In genomic region chr17:27354051-27354490, GRCh38 we compare ENCODE assay signal across 8 cellular contexts.
DNase-seq lines count a peak whose midpoint lies in the region; ATAC-seq and TF ChIP-seq lines count a peak whose summit lies in the region.

No MANE protein-coding gene starts in this region.

- H3K4me1 Mint-ChIP-seq in CD4-positive, CD25-positive, alpha-beta regulatory T cell, result peaks cover 5 to 19% (median 7%) of the 10 kb centered on the region in 4 donors
- H3K4me1 Mint-ChIP-seq in naive thymus-derived CD8-positive, alpha-beta T cell, result peaks cover 2 to 28% (median 16%) of the 10 kb centered on the region in 4 donors

- no peaks in the 10 kb centered on the region for H3K36me3 ChIP-seq in CD4-positive, CD25-positive, alpha-beta regulatory T cell (ENCODE audit: control insufficient read depth, insufficient read depth, low read length)

- peaks cover 17% of the 10 kb centered on the region for H3K4me1 ChIP-seq in CD4-positive, CD25-positive, alpha-beta regulatory T cell (ENCODE audit: control insufficient read depth, insufficient read depth, low read length, poor library complexity, severe bottlenecking)

- H3K4me3 ChIP-seq in CD4-positive, CD25-positive, alpha-beta regulatory T cell (ENCODE audit: low read depth, low read length), result peak overlapping the region; percentile 62
- H3K4me3 ChIP-seq in choroid plexus epithelial cell (ENCODE audit: low read depth, low read length), result peak overlapping the region; percentile 58

- no peaks in the 10 kb centered on the region for H3K36me3 Mint-ChIP-seq in CD4-positive, CD25-positive, alpha-beta regulatory T cell
- no peaks in the 10 kb centered on the region for H3K36me3 Mint-ChIP-seq in naive thymus-derived CD8-positive, alpha-beta T cell

- no peaks in the 10 kb centered on the region for H3K27me3 ChIP-seq in CD4-positive, CD25-positive, alpha-beta regulatory T cell (ENCODE audit: control insufficient read depth, insufficient read depth, low read length)

- POLR2A ChIA-PET in naive thymus-derived CD8-positive, alpha-beta T cell (lab: Charles Lee), result interaction anchor here (1.0 to 1.3 kb wide), 3 partner anchors 9 to 61 kb away, joined by 3 to 4 read pairs (median 3); partner anchors contain the start of gene WSB1

- H3K27ac ChIP-seq in CD4-positive, CD25-positive, alpha-beta regulatory T cell (ENCODE audit: insufficient read depth, low read length, poor library complexity, severe bottlenecking), result peak overlapping the region; percentile 47

- ATAC-seq in CD4-positive, CD25-positive, alpha-beta regulatory T cell (ENCODE audit: low read depth in 2 of 2), result no peak
- ATAC-seq in naive thymus-derived CD8-positive, alpha-beta T cell, result no peak
- no peak for ATAC-seq in GM21381 (IDR thresholded peaks at IDR 0.05; ENCODE audit: unreplicated experiment)
- ATAC-seq in HG02970 (IDR thresholded peaks at IDR 0.05; ENCODE audit: low FRiP score, unreplicated experiment), result no peak

- H3K27me3 Mint-ChIP-seq in CD4-positive, CD25-positive, alpha-beta regulatory T cell, result peaks cover 5% of the 10 kb centered on the region
- peaks cover 0 to 1% (median 0%) of the 10 kb centered on the region in 5 donors for H3K27me3 Mint-ChIP-seq in naive thymus-derived CD8-positive, alpha-beta T cell

- no peak for DNase-seq in CD4-positive, CD25-positive, alpha-beta regulatory T cell
- DNase-seq in HuH-7 (ENCODE audit: low spot score) (peak; percentile 42), choroid plexus epithelial cell (ENCODE audit: low read depth) (no peak), NCI-H510A (lab: John Stamatoyannopoulos, UW) (no peak), COR-L47 (lab: John Stamatoyannopoulos, UW) (no peak)
- DNase-seq in naive thymus-derived CD8-positive, alpha-beta T cell, result no peak

- H3K4me3 Mint-ChIP-seq in CD4-positive, CD25-positive, alpha-beta regulatory T cell, result peak overlapping the region; percentile 58 to 86 (median 68)
- H3K4me3 Mint-ChIP-seq in naive thymus-derived CD8-positive, alpha-beta T cell, result peak overlapping the region; percentile 43 to 85 (median 80)

- no peaks in the 10 kb centered on the region for H3K9me3 ChIP-seq in CD4-positive, CD25-positive, alpha-beta regulatory T cell (ENCODE audit: control insufficient read depth in 2 of 2, low read length in 2 of 2)

- H3K27ac Mint-ChIP-seq in CD4-positive, CD25-positive, alpha-beta regulatory T cell, result peak overlapping the region; percentile 16 to 89 (median 85)
- H3K27ac Mint-ChIP-seq in naive thymus-derived CD8-positive, alpha-beta T cell, result peak overlapping the region; percentile 25 to 87 (median 76)

- TF ChIP-seq CTCF in choroid plexus epithelial cell (conservative IDR thresholded peaks at IDR 0.05; ENCODE audit: low read depth, low read length), result no peak

- no peaks in the 10 kb centered on the region for H3K9me3 Mint-ChIP-seq in CD4-positive, CD25-positive, alpha-beta regulatory T cell
- no peaks in the 10 kb centered on the region for H3K9me3 Mint-ChIP-seq in naive thymus-derived CD8-positive, alpha-beta T cell
